1 cellular context compared by ENCODE assay signal in genomic region chr4:108783666-108784463, GRCh38.
A peak's percentile ranks its signal among the peaks of the same experiment; 100 is the strongest.
TF ChIP-seq lines count a peak whose summit lies in the region.

No MANE protein-coding gene starts in this region.

TF ChIP-seq in K562, 482 proteins besides CTCF, POLR2A, EP300 and RAD21:
- TF ChIP-seq MTF1 (CRISPR knock-in tag; IDR thresholded peaks at IDR 0.05; ENCODE audit: borderline replicate concordance), result no peak
- TF ChIP-seq ESRRA (IDR thresholded peaks at IDR 0.05; ENCODE audit: borderline replicate concordance, low read depth), result peak; percentile 57; the same call in 1 of the 2 replicates
